In genomic region chr4:93152461-93152860, GRCh38 we compare ENCODE assay signal across 25 cellular contexts.
"Had no signal": no experiment of that assay in that cellular context is flagged by ENCODE, and none has a peak within 500 bp of the region (broad histone marks: within the 10 kb centered on the region; RNA-seq: fewer than 3 reads in every experiment).

No MANE protein-coding gene starts in this region.

- H3K4me3 Mint-ChIP-seq: naive thymus-derived CD4-positive, alpha-beta T cell; natural killer cell treated with Interleukin-12 subunit alpha and Interleukin-12 subunit beta and Interleukin-15 and Interleukin-18, amount 100 ng/mL, for 72 hours; stimulated activated memory B cell treated with anti-CD40 and anti-IgM and Interleukin-4, amounts not matched to agents 10 μg/mL and 1 μg/mL and 100 μg/mL, for 72 hours; stimulated activated naive CD8-positive, alpha-beta T cell treated with anti-CD3 and anti-CD28 coated beads, Interleukin-15, amount 100 ng/mL, for 72 hours had no signal

- H3K36me3 Mint-ChIP-seq: naive thymus-derived CD4-positive, alpha-beta T cell; stimulated activated memory B cell treated with anti-CD40 and anti-IgM and Interleukin-4, amounts not matched to agents 10 μg/mL and 1 μg/mL and 100 μg/mL, for 72 hours had no signal

- H3K4me1 Mint-ChIP-seq: naive thymus-derived CD4-positive, alpha-beta T cell; stimulated activated memory B cell treated with anti-CD40 and anti-IgM and Interleukin-4, amounts not matched to agents 10 μg/mL and 1 μg/mL and 100 μg/mL, for 72 hours; stimulated activated naive CD8-positive, alpha-beta T cell treated with anti-CD3 and anti-CD28 coated beads, Interleukin-15, amount 100 ng/mL, for 72 hours had no signal

- H3K4me3 ChIP-seq: heart left ventricle, left ventricle myocardium inferior, lung, mucosa of descending colon, pancreas, prostate gland, skin epidermis, spleen, tibial nerve, upper lobe of left lung had no signal

- H3K27ac ChIP-seq: heart left ventricle, left ventricle myocardium inferior, pancreas, prostate gland, skin epidermis, spleen, tibial nerve, upper lobe of left lung had no signal

- H3K27ac Mint-ChIP-seq: naive thymus-derived CD4-positive, alpha-beta T cell; natural killer cell treated with Interleukin-12 subunit alpha and Interleukin-12 subunit beta and Interleukin-15 and Interleukin-18, amount 100 ng/mL, for 72 hours; stimulated activated memory B cell treated with anti-CD40 and anti-IgM and Interleukin-4, amounts not matched to agents 10 μg/mL and 1 μg/mL and 100 μg/mL, for 72 hours; stimulated activated naive CD8-positive, alpha-beta T cell treated with anti-CD3 and anti-CD28 coated beads, Interleukin-15, amount 100 ng/mL, for 72 hours had no signal

- DNase-seq: heart left ventricle; islet precursor cell; left ventricle myocardium inferior; midbrain; mucosa of descending colon; naive thymus-derived CD4-positive, alpha-beta T cell; nucleus accumbens; pancreas; posterior cingulate gyrus; retina; right cardiac atrium; spleen; stimulated activated CD4-positive, alpha-beta T cell treated with anti-CD3 and anti-CD28 coated beads, Interleukin-4, amount 100 ng/mL, for 4 hours; stimulated activated CD8-positive, alpha-beta memory T cell treated with anti-CD3 and anti-CD28 coated beads, Interleukin-4, amount 100 ng/mL, for 48 hours; stimulated activated naive CD4-positive, alpha-beta T cell treated with Interleukin-2 at 50 U/mL for 16 hours; stimulated activated naive CD8-positive, alpha-beta T cell treated with anti-CD3 and anti-CD28 coated beads, Interleukin-15, amount 100 ng/mL, for 72 hours; substantia nigra; upper lobe of left lung had no signal

- H3K27me3 ChIP-seq: heart left ventricle, pancreas, spleen, tibial nerve, upper lobe of left lung had no signal

- H3K36me3 ChIP-seq: heart left ventricle, left ventricle myocardium inferior, pancreas, prostate gland, spleen, tibial nerve, upper lobe of left lung had no signal

- H3K4me1 ChIP-seq: heart left ventricle, left ventricle myocardium inferior, prostate gland, spleen, tibial nerve, upper lobe of left lung had no signal

- ATAC-seq: heart left ventricle; mucosa of descending colon; naive thymus-derived CD4-positive, alpha-beta T cell; natural killer cell treated with Interleukin-12 subunit alpha and Interleukin-12 subunit beta and Interleukin-15 and Interleukin-18, amount 100 ng/mL, for 72 hours; pancreas; right cardiac atrium; sciatic nerve; stimulated activated memory B cell treated with anti-CD40 and anti-IgM and Interleukin-4, amounts not matched to agents 10 μg/mL and 1 μg/mL and 100 μg/mL, for 72 hours; stimulated activated naive CD8-positive, alpha-beta T cell treated with anti-CD3 and anti-CD28 coated beads, Interleukin-15, amount 100 ng/mL, for 72 hours had no signal

- H3K9me3 ChIP-seq: heart left ventricle, mucosa of descending colon, pancreas, prostate gland, spleen, tibial nerve, upper lobe of left lung had no signal

- H3K27me3 Mint-ChIP-seq: naive thymus-derived CD4-positive, alpha-beta T cell; natural killer cell treated with Interleukin-12 subunit alpha and Interleukin-12 subunit beta and Interleukin-15 and Interleukin-18, amount 100 ng/mL, for 72 hours; stimulated activated memory B cell treated with anti-CD40 and anti-IgM and Interleukin-4, amounts not matched to agents 10 μg/mL and 1 μg/mL and 100 μg/mL, for 72 hours; stimulated activated naive CD8-positive, alpha-beta T cell treated with anti-CD3 and anti-CD28 coated beads, Interleukin-15, amount 100 ng/mL, for 72 hours had no signal
